Comparison of ENCODE assay signal across 24 cellular contexts in genomic region chr2:67032091-67032490, GRCh38.
A peak's percentile ranks its signal among the peaks of the same experiment; 100 is the strongest.
DNase-seq lines count a peak whose midpoint lies in the region; ATAC-seq, FAIRE-seq and TF ChIP-seq lines count a peak whose summit lies in the region.
"Had no signal": no experiment of that assay in that cellular context is flagged by ENCODE, and none has a peak within 500 bp of the region (broad histone marks: within the 10 kb centered on the region; RNA-seq: fewer than 3 reads in every experiment).

No MANE protein-coding gene starts in this region.

- no peak for TF ChIP-seq CTCF in D721Med (IDR thresholded peaks at IDR 0.05; ENCODE audit: insufficient read depth, missing control alignments)
- TF ChIP-seq CTCF in IMR-90 (conservative IDR thresholded peaks at IDR 0.05; ENCODE audit: low read depth, low read length), result no peak
- no peak for TF ChIP-seq CTCF in mammary epithelial cell (conservative IDR thresholded peaks at IDR 0.05 in 1 of 2, IDR thresholded peaks at IDR 0.05 in 1 of 2; ENCODE audit: extremely low read depth in 1 of 2, insufficient read depth in 1 of 2, low read depth in 1 of 2, low read length in 2 of 2)
- no peak for TF ChIP-seq CTCF in fibroblast of the aortic adventitia (IDR thresholded peaks at IDR 0.05; ENCODE audit: insufficient read depth, low read length)

- no peak overlapping the region for H3K4ac ChIP-seq in IMR-90 (ENCODE audit: low read depth, low read length)

- no peak overlapping the region for H2AFZ ChIP-seq in IMR-90 (replicated peaks; ENCODE audit: low read length, poor library complexity)
- H2AFZ ChIP-seq in mammary epithelial cell (ENCODE audit: low read depth, low read length), result no peak overlapping the region

- H4K20me1 ChIP-seq in IMR-90 (ENCODE audit: insufficient read depth, low read length), result no peaks in the 10 kb centered on the region
- H4K20me1 ChIP-seq in mammary epithelial cell (ENCODE audit: insufficient read depth, low read length), result no peaks in the 10 kb centered on the region

- in situ Hi-C loops in IMR-90 (cut with MboI; ENCODE audit: low sequenced_read_pairs) (no loop called here), mammary epithelial cell (cut with MboI; ENCODE audit: low sequenced_read_pairs in 2 of 2) (no loop called here)

- DNase-seq in D721Med (ENCODE audit: insufficient read length, low spot score) (no peak), IMR-90 (no peak), mammary epithelial cell (peak; percentile 23), fibroblast of the aortic adventitia (ENCODE audit: low read depth) (peak; percentile 52), T-helper 17 cell (no peak), cerebellum (ENCODE audit: low spot score) (no peak)
- no peak for DNase-seq in activated CD4-positive, CD25-positive, alpha-beta regulatory T cell (lab: John Stamatoyannopoulos, UW)
- DNase-seq: BE2C, COR-L47, DMS153, GF-D8, KG1, NCI-H1105, NCI-H146, NCI-H2029, NCI-H345, NCI-H524, NCI-H774, SIG-M5, SK-N-SH had no signal

- no peaks in the 10 kb centered on the region for H3K79me2 ChIP-seq in mammary epithelial cell (ENCODE audit: insufficient read depth, low read length)

- H3K4me1 Mint-ChIP-seq in T-helper 17 cell, result no peaks in the 10 kb centered on the region

- CTCF ChIA-PET in IMR-90 (lab: Yijun Ruan, JAX), result no interaction called here
- CTCF ChIA-PET in mammary epithelial cell (lab: Charles Lee; ENCODE audit: low non-redundant PET), result no interaction called here

- intact Hi-C loops in IMR-90 (cut with micrococcal nuclease) (no loop called here), mammary epithelial cell (cut with micrococcal nuclease) (no loop called here)

- no peak overlapping the region for H4K91ac ChIP-seq in IMR-90 (ENCODE audit: insufficient read depth, low read depth, low read length)

- H2AK5ac ChIP-seq in IMR-90 (ENCODE audit: low read depth, low read length), result no peak overlapping the region

- peaks cover 4% of the 10 kb centered on the region; the same call in 1 of the 2 replicates for H3K4me1 ChIP-seq in IMR-90 (ENCODE audit: control insufficient read depth, insufficient read depth, low read length)
- no peaks in the 10 kb centered on the region for H3K4me1 ChIP-seq in mammary epithelial cell (ENCODE audit: insufficient read depth, low read length)
- H3K4me1 ChIP-seq: BE2C had no signal

- no peak overlapping the region for H2BK20ac ChIP-seq in IMR-90 (ENCODE audit: low read depth, low read length)

- no peak overlapping the region for H3K27ac ChIP-seq in IMR-90 (ENCODE audit: insufficient read depth, low read length)
- H3K27ac ChIP-seq in mammary epithelial cell (ENCODE audit: insufficient read depth, low read depth, low read length), result no peak overlapping the region

- H2BK5ac ChIP-seq in IMR-90 (ENCODE audit: low read depth, low read length, poor library complexity, severe bottlenecking), result no peak overlapping the region

- H3K4me3 ChIP-seq in IMR-90 (ENCODE audit: insufficient read depth, low read depth, low read length), result no peak overlapping the region
- H3K4me3 ChIP-seq in mammary epithelial cell (replicated peaks in 1 of 3; ENCODE audit: insufficient read depth in 1 of 3, low read depth in 2 of 3, low read length in 3 of 3), result no peak overlapping the region
- H3K4me3 ChIP-seq in fibroblast of the aortic adventitia (ENCODE audit: low read depth, low read length), result no peak overlapping the region

- no peak for TF ChIP-seq RAD21 in IMR-90 (IDR thresholded peaks at IDR 0.05; ENCODE audit: low read length)

- no peak overlapping the region for H3K14ac ChIP-seq in IMR-90 (replicated peaks; ENCODE audit: low read depth, low read length)

- ATAC-seq in IMR-90 (ENCODE audit: low read depth) (no peak), GM18511 (IDR thresholded peaks at IDR 0.05; ENCODE audit: unreplicated experiment) (no peak), T-helper 17 cell (no peak)
- ATAC-seq: Panc1 had no signal

- H3K9ac ChIP-seq in IMR-90 (ENCODE audit: low read depth, low read length) (no peak overlapping the region), mammary epithelial cell (ENCODE audit: insufficient read depth, low read length) (no peak overlapping the region)
- H3K9ac ChIP-seq: SK-N-SH had no signal

- H3K79me1 ChIP-seq in IMR-90 (ENCODE audit: low read depth in 1 of 2, low read length in 2 of 2), result no peaks in the 10 kb centered on the region

- H2BK120ac ChIP-seq in IMR-90 (ENCODE audit: low read depth, low read length), result no peak overlapping the region

- WGBS in IMR-90 (ENCODE audit: extremely low coverage in 2 of 2, insufficient read length in 1 of 2), 2 experiments, result no CpG with 5 or more reads among the region's 2 CpGs
- WGBS in mammary epithelial cell (ENCODE audit: low coverage, missing lambda C conversion rate), result 39% methylated on average over 2 of the region's 2 CpGs

- H3K27me3 Mint-ChIP-seq in T-helper 17 cell, result no peaks in the 10 kb centered on the region

- TF ChIP-seq POLR2A in IMR-90 (IDR thresholded peaks at IDR 0.05; ENCODE audit: low read depth, low read length), result no peak

- H3K27me3 ChIP-seq in IMR-90 (ENCODE audit: control insufficient read depth, insufficient read depth, low read length) (no peaks in the 10 kb centered on the region), mammary epithelial cell (ENCODE audit: insufficient read depth, low read length) (no peaks in the 10 kb centered on the region)
- H3K27me3 ChIP-seq: BE2C had no signal

- dilution Hi-C loops in IMR-90 (cut with HindIII; ENCODE audit: low sequenced_read_pairs, unreplicated experiment), result no loop called here
- dilution Hi-C loops in mammary epithelial cell (cut with HindIII; ENCODE audit: low sequenced_read_pairs), result no loop called here

- H3K4me2 ChIP-seq in IMR-90 (ENCODE audit: low read depth, low read length), result no peak overlapping the region
- no peak overlapping the region for H3K4me2 ChIP-seq in mammary epithelial cell (ENCODE audit: insufficient read depth, low read depth, low read length)
- H3K4me2 ChIP-seq: SK-N-SH had no signal

- H2AK9ac ChIP-seq in IMR-90 (replicated peaks; ENCODE audit: low read depth, low read length, poor library complexity), result no peak overlapping the region

- POLR2A ChIA-PET in IMR-90 (lab: Charles Lee; ENCODE audit: unreplicated experiment), result no interaction called here

- no peak overlapping the region for H3K23ac ChIP-seq in IMR-90 (ENCODE audit: low read depth, low read length)

- H4K5ac ChIP-seq in IMR-90 (ENCODE audit: low read depth, low read length), result no peak overlapping the region

- H3K36me3 Mint-ChIP-seq in T-helper 17 cell (ENCODE audit: low read depth), result no peaks in the 10 kb centered on the region

- H3K56ac ChIP-seq in IMR-90 (ENCODE audit: extremely low read depth, insufficient read depth, low read length), result no peak overlapping the region

- H3K36me3 ChIP-seq in IMR-90 (ENCODE audit: control insufficient read depth, insufficient read depth, low read length), result no peaks in the 10 kb centered on the region
- no peaks in the 10 kb centered on the region for H3K36me3 ChIP-seq in mammary epithelial cell (ENCODE audit: insufficient read depth, low read length)
- H3K36me3 ChIP-seq: BE2C had no signal

- no peak overlapping the region for H3K4me3 Mint-ChIP-seq in T-helper 17 cell

- H3K27ac Mint-ChIP-seq in T-helper 17 cell, result no peak overlapping the region

- no peak overlapping the region for H4K8ac ChIP-seq in IMR-90 (ENCODE audit: low read depth in 2 of 2, low read length in 2 of 2)

- H3K18ac ChIP-seq in IMR-90 (ENCODE audit: low read depth, low read length), result no peak overlapping the region

- no peak overlapping the region for H2BK15ac ChIP-seq in IMR-90 (ENCODE audit: low read depth, low read length)

- peak; percentile 25 for FAIRE-seq in D721Med (lab: Jason Lieb, UNC)
- FAIRE-seq: A204.1, H54 had no signal

- H3K9me3 ChIP-seq in IMR-90 (ENCODE audit: control insufficient read depth, insufficient read depth, low read length) (no peaks in the 10 kb centered on the region), mammary epithelial cell (replicated peaks; ENCODE audit: insufficient read depth, low read length) (no peaks in the 10 kb centered on the region), T-helper 17 cell (ENCODE audit: control insufficient read depth, low read length, poor library complexity, severe bottlenecking) (no peaks in the 10 kb centered on the region)
- H3K9me3 ChIP-seq: BE2C had no signal

- no peaks in the 10 kb centered on the region for H3K9me1 ChIP-seq in IMR-90 (ENCODE audit: insufficient read depth, low read length)

- BruUV-seq in IMR-90 (replicated peaks; lab: Mats Ljungman, UMichigan), result no TSS peak
- BruUV-seq in mammary epithelial cell (replicated peaks; lab: Mats Ljungman, UMichigan), result no TSS peak

TF ChIP-seq in IMR-90, 13 proteins besides CTCF, POLR2A, EP300 and RAD21:
- TF ChIP-seq MXI1 (IDR thresholded peaks at IDR 0.05; ENCODE audit: borderline replicate concordance, low read depth, low read length) (no peak), MAZ (IDR thresholded peaks at IDR 0.05; ENCODE audit: borderline replicate concordance, low read depth, low read length) (no peak), RCOR1 (IDR thresholded peaks at IDR 0.05; ENCODE audit: insufficient replicate concordance, low read length) (no peak), BHLHE40 (IDR thresholded peaks at IDR 0.05; ENCODE audit: low read depth, low read length) (no peak), ELK1 (IDR thresholded peaks at IDR 0.05; ENCODE audit: borderline replicate concordance, low read depth, low read length) (no peak), CEBPB (IDR thresholded peaks at IDR 0.05; ENCODE audit: low read depth, low read length) (peak; percentile 25; the same call in 1 of the 2 replicates), RFX5 (IDR thresholded peaks at IDR 0.05; ENCODE audit: low read depth, low read length) (no peak)

Comparison
In these comparisons a context has a peak if more than half of its experiments do, and no peak if none do; other contexts are left out.
1. DNase-seq: peak in mammary epithelial cell (single experiment) and fibroblast of the aortic adventitia (single experiment); none in D721Med (single experiment), IMR-90 (single experiment), activated CD4-positive, CD25-positive, alpha-beta regulatory T cell (0 of 4), T-helper 17 cell (0 of 3) and cerebellum (single experiment).